Comparison of ENCODE assay signal across 18 cellular contexts in the genomic region with DNA sequence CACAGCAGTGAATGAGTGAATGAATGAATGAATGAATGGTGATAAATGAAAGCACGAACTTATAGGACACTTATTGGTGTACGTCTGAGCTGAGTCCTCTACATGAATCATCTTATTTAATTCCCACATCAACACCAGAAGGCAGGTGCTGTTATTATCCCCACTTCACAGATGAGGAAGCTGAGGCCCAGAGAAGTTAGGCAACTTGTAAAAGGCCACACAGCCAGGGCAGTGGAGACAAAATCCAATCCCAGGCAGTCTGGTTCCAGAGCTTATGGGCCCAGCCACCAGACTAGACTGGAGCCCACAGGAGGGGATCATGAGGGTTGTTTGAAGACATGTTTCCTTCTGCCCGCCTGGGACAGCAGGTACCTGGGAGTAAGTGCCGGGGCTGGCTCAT.
DNase-seq lines count a peak whose midpoint lies in the region; ATAC-seq and TF ChIP-seq lines count a peak whose summit lies in the region.
"Had no signal": no experiment of that assay in that cellular context is flagged by ENCODE, and none has a peak within 500 bp of the region (broad histone marks: within the 10 kb centered on the region; RNA-seq: fewer than 3 reads in every experiment).

No MANE protein-coding gene starts in this region.

- H3K23ac ChIP-seq in mesendoderm (ENCODE audit: low read length) = no peak overlapping the region

- no peak overlapping the region for H3K9ac ChIP-seq in mesendoderm (ENCODE audit: low read length)
- H3K9ac ChIP-seq: BLaER1 had no signal

- H3K27ac ChIP-seq in RWPE1 (peak overlapping the region; percentile 64), body of pancreas (peak overlapping the region in 3 of 4 donors; percentile 34 to 75 (median 67)), mesendoderm (ENCODE audit: low read depth, low read length) (no peak overlapping the region), stomach (peak overlapping the region in 3 of 5 donors; percentile 30 to 74 (median 63))
- H3K27ac ChIP-seq: BLaER1, SJSA1 had no signal

- H3K27me3 Mint-ChIP-seq in CD14-positive monocyte (ENCODE audit: low read depth in 3 of 3) = peaks cover 2 to 18% (median 7%) of the 10 kb centered on the region in 3 donors

- H3K4me3 ChIP-seq in body of pancreas (no peak overlapping the region), mesendoderm (ENCODE audit: low read length) (no peak overlapping the region), stomach (no peak overlapping the region)
- H3K4me3 ChIP-seq: BLaER1, MG63, SJSA1 had no signal

- H3K36me3 Mint-ChIP-seq in CD14-positive monocyte = no peaks in the 10 kb centered on the region

- H3K9me3 Mint-ChIP-seq in CD14-positive monocyte = peaks cover 0 to 2% (median 0%) of the 10 kb centered on the region in 7 donors
- H3K9me3 Mint-ChIP-seq: CD4-positive, alpha-beta T cell had no signal

- H3K36me3 ChIP-seq in body of pancreas (replicated peaks in 1 of 2; ENCODE audit: insufficient read depth in 1 of 2, low read depth in 2 of 2) (no peaks in the 10 kb centered on the region), mesendoderm (ENCODE audit: control insufficient read depth, insufficient read depth, low read length) (no peaks in the 10 kb centered on the region), stomach (no peaks in the 10 kb centered on the region)
- H3K36me3 ChIP-seq: BLaER1, MG63, SJSA1 had no signal

- H3K9me3 ChIP-seq in body of pancreas = no peaks in the 10 kb centered on the region
- H3K9me3 ChIP-seq in stomach = no peaks in the 10 kb centered on the region
- H3K9me3 ChIP-seq: BLaER1, SJSA1 had no signal

- TF ChIP-seq POLR2A in body of pancreas (IDR thresholded peaks at IDR 0.05) = no peak
- no peak for TF ChIP-seq POLR2A in stomach (IDR thresholded peaks at IDR 0.05)

- H3K4me2 ChIP-seq in mesendoderm (ENCODE audit: low read length) = no peak overlapping the region

- TF ChIP-seq EP300 in stomach (IDR thresholded peaks at IDR 0.05) = no peak

- intact Hi-C loops in body of pancreas (cut with DNase I) = no loop called here
- intact Hi-C loops in stomach (cut with DNase I; ENCODE audit: low total_unique reads) = no loop called here
- intact Hi-C loops in CD14-positive monocyte (cut with micrococcal nuclease) = no loop called here

- no peak overlapping the region for H2BK5ac ChIP-seq in mesendoderm (ENCODE audit: low read length)

- peaks cover 10% of the 10 kb centered on the region for H3K4me1 Mint-ChIP-seq in CD14-positive monocyte

- no peak for DNase-seq in RWPE1 (ENCODE audit: low spot score)
- no peak for DNase-seq in body of pancreas
- DNase-seq in mesendoderm = no peak
- DNase-seq in stomach = no peak
- DNase-seq in CD14-positive monocyte (ENCODE audit: low spot score) = no peak
- DNase-seq in amygdala (lab: John Stamatoyannopoulos, UW) = no peak
- DNase-seq in occipital lobe (lab: John Stamatoyannopoulos, UW) = no peak
- DNase-seq: CD4-positive, alpha-beta T cell; KG1; NCI-H1930; NCI-H2107; NK-92 treated with Interleukin-12 subunit alpha and Interleukin-12 subunit beta, amount 100 ng/mL, for 24 hours; PC-3 had no signal

- no peaks in the 10 kb centered on the region for H3K79me1 ChIP-seq in mesendoderm (ENCODE audit: low read length)

- H3K4me3 Mint-ChIP-seq in CD14-positive monocyte = no peak overlapping the region
- H3K4me3 Mint-ChIP-seq: CD4-positive, alpha-beta T cell had no signal

- H2BK120ac ChIP-seq in mesendoderm (ENCODE audit: low read depth, low read length) = no peak overlapping the region

- no peaks in the 10 kb centered on the region for H3K79me2 ChIP-seq in mesendoderm (ENCODE audit: control insufficient read depth, insufficient read depth, low read length)

- H3K27me3 ChIP-seq in body of pancreas = no peaks in the 10 kb centered on the region
- no peaks in the 10 kb centered on the region for H3K27me3 ChIP-seq in mesendoderm (ENCODE audit: insufficient read depth, low read length, poor library complexity)
- no peaks in the 10 kb centered on the region for H3K27me3 ChIP-seq in stomach
- H3K27me3 ChIP-seq: BLaER1, MG63, SJSA1 had no signal

- H4K5ac ChIP-seq in mesendoderm (ENCODE audit: low read length) = no peak overlapping the region

- POLR2A ChIA-PET in RWPE1 (lab: Yijun Ruan, JAX; ENCODE audit: low non-redundant PET) = no interaction called here

- TF ChIP-seq CTCF in RWPE1 (conservative IDR thresholded peaks at IDR 0.05; ENCODE audit: low read depth) (no peak), body of pancreas (IDR thresholded peaks at IDR 0.05) (no peak), stomach (IDR thresholded peaks at IDR 0.05) (no peak), CD14-positive monocyte (IDR thresholded peaks at IDR 0.05) (no peak)

- H2BK15ac ChIP-seq in mesendoderm (replicated peaks; ENCODE audit: low read depth) = no peak overlapping the region

- ATAC-seq in body of pancreas (no peak), HG02840 (IDR thresholded peaks at IDR 0.05; ENCODE audit: low FRiP score, unreplicated experiment) (no peak)
- ATAC-seq: Right ventricle myocardium inferior had no signal

- no peak overlapping the region for H4K8ac ChIP-seq in mesendoderm (ENCODE audit: low read depth, low read length)

- H3K4me1 ChIP-seq in body of pancreas (peaks cover 23% of the 10 kb centered on the region), mesendoderm (ENCODE audit: control insufficient read depth, low read depth, low read length) (peaks cover 16% of the 10 kb centered on the region), stomach (peaks cover 12 to 24% (median 16%) of the 10 kb centered on the region in 4 donors)
- H3K4me1 ChIP-seq: SJSA1 had no signal

- no peak overlapping the region for H3K18ac ChIP-seq in mesendoderm (ENCODE audit: low read length)

- H2AK5ac ChIP-seq in mesendoderm (ENCODE audit: low read length) = peak overlapping the region; percentile 51

- H3K56ac ChIP-seq in mesendoderm (ENCODE audit: low read length) = no peak overlapping the region

- CTCF ChIA-PET in RWPE1 (lab: Yijun Ruan, JAX) = no interaction called here

- H3K27ac Mint-ChIP-seq in CD14-positive monocyte = no peak overlapping the region
- H3K27ac Mint-ChIP-seq: CD4-positive, alpha-beta T cell had no signal

- no peak overlapping the region for H3K4ac ChIP-seq in mesendoderm (ENCODE audit: low read depth, low read length)

- 70 to 78% methylated on average over 4 of the region's 4 CpGs for WGBS in body of pancreas, 2 donors
- no CpG with 5 or more reads among the region's 4 CpGs for WGBS in mesendoderm (ENCODE audit: extremely low coverage, insufficient coverage, low lambda C conversion rate)
- 79 to 95% (median 90%) methylated on average over 4 of the region's 4 CpGs for WGBS in stomach, 5 donors
